13 cellular contexts compared by ENCODE assay signal in the genomic region with DNA sequence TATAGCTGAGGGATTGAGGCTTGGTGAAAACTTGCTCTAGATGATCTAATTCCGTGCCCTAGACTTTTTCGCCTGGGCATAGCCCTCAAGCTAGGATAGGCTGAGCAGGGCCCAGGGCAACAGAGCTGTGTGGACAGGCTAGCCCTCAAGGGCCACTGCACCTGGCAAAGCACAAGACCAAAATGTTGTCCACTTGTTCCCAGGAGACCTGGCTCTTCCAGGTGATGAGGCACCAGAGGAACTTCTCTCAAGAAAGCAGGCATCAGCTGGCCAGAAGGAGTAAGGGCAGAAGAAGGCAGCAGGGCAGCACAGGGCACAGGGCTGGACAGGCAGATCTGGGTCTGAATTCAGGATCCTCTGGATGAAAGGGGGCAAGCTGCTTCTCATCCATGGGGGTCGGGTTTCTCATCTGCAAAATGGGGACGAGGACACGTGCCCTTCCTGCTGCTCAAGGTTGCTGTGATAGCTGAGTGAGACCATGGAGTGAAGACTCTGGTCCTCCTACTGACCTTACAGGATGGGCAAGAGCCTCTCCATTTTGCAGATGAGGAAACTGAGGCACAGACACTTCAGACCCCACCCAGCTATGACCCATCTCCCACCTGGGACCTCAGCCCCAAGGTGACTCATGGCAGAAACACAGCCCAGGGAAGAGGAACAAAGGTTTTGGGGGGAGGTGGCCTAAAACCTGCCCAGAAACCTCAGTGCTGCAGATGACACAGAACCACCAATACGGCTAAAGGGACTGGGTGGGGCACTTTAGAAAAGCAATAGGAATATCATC.
"Had no signal": no experiment of that assay in that cellular context is flagged by ENCODE, and none has a peak within 500 bp of the region (broad histone marks: within the 10 kb centered on the region; RNA-seq: fewer than 3 reads in every experiment).

No MANE protein-coding gene starts in this region.

- H3K4me3 ChIP-seq: adrenal gland, lower lobe of right lung, skin epidermis, tibial nerve had no signal

- H3K4me3 Mint-ChIP-seq: activated naive CD4-positive, alpha-beta T cell treated with anti-CD3 and anti-CD28 coated beads for 36 hours; naive B cell had no signal

- H3K27ac Mint-ChIP-seq: activated naive CD4-positive, alpha-beta T cell treated with anti-CD3 and anti-CD28 coated beads for 36 hours had no signal

- H3K9me3 ChIP-seq: adrenal gland, lower lobe of right lung, tibial nerve had no signal

- ATAC-seq: effector memory CD8-positive, alpha-beta T cell had no signal

- H3K27ac ChIP-seq: adrenal gland, lower lobe of right lung, tibial nerve had no signal

- H3K9me3 Mint-ChIP-seq: activated naive CD4-positive, alpha-beta T cell treated with anti-CD3 and anti-CD28 coated beads for 36 hours; effector memory CD8-positive, alpha-beta T cell; naive B cell had no signal

- DNase-seq: activated CD4-positive, alpha-beta T cell treated with anti-CD3 and anti-CD28 coated beads for 1 hour; activated naive CD4-positive, alpha-beta T cell treated with anti-CD3 and anti-CD28 coated beads for 36 hours; central memory CD4-positive, alpha-beta T cell; effector memory CD8-positive, alpha-beta T cell; hippocampal formation; lower lobe of right lung; midbrain; naive B cell; retina; T1000 had no signal

- H3K36me3 Mint-ChIP-seq: naive B cell had no signal

- H3K27me3 ChIP-seq: adrenal gland had no signal

- H3K36me3 ChIP-seq: adrenal gland, lower lobe of right lung, tibial nerve had no signal
